26 cellular contexts compared by ENCODE assay signal in the genomic region with DNA sequence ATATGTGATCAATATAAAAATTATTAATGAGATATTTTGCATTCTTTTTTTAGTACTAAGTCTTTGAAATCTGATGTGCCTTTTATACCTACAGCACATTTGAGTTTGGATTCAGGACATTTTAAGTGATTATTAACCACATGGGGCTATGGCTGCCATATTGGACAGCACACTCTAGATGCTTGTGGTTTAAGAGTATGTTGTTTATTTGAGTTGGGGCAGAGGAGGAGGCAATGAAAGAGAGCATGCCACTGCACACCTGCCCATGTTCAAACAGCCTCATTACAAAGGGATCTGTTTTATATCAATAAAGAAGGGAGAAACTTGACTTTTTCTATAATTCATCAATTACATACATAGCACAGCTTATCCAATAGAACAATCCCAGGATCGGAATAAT.
A peak's percentile ranks its signal among the peaks of the same experiment; 100 is the strongest.
DNase-seq lines count a peak whose midpoint lies in the region; FAIRE-seq and TF ChIP-seq lines count a peak whose summit lies in the region.
"Had no signal": no experiment of that assay in that cellular context is flagged by ENCODE, and none has a peak within 500 bp of the region (broad histone marks: within the 10 kb centered on the region; RNA-seq: fewer than 3 reads in every experiment).

No MANE protein-coding gene starts in this region.

- TF ChIP-seq POLR2A in endothelial cell of umbilical vein (IDR thresholded peaks at IDR 0.05; ENCODE audit: low read depth, low read length) (no peak), Peyer's patch (IDR thresholded peaks at IDR 0.05) (no peak)

- no peaks in the 10 kb centered on the region for H3K79me2 ChIP-seq in endothelial cell of umbilical vein (ENCODE audit: control insufficient read depth, insufficient read depth, low read length)

- FAIRE-seq in endothelial cell of umbilical vein (lab: Jason Lieb, UNC) (no peak), HTR-8/SVneo (lab: Jason Lieb, UNC) (no peak)
- FAIRE-seq: H1 had no signal

- no peak overlapping the region for H2AFZ ChIP-seq in endothelial cell of umbilical vein (ENCODE audit: low read depth, low read length)

- no peaks in the 10 kb centered on the region for H3K27me3 ChIP-seq in BLaER1 treated with 17β-estradiol and CSF1 and Interleukin-3, amounts not matched to agents 10 nM and 100 nM
- H3K27me3 ChIP-seq in endothelial cell of umbilical vein (ENCODE audit: control insufficient read depth in 2 of 2, insufficient read depth in 2 of 2, low read length in 2 of 2) (no peaks in the 10 kb centered on the region), Peyer's patch (no peaks in the 10 kb centered on the region)
- H3K27me3 ChIP-seq: cardiac muscle cell, upper lobe of right lung had no signal

- H3K27ac ChIP-seq in BLaER1 treated with 17β-estradiol and CSF1 and Interleukin-3, amounts not matched to agents 10 nM and 100 nM = peak overlapping the region in 10 of 11 experiments; percentile 10 to 81 (median 71); a peak in 17 of 22 replicates
- H3K27ac ChIP-seq in endothelial cell of umbilical vein (ENCODE audit: insufficient read depth, low read depth, low read length) (peak overlapping the region; percentile 45), Peyer's patch (no peak overlapping the region)
- H3K27ac ChIP-seq: C4-2B, cardiac muscle cell, RWPE1, SK-N-MC, upper lobe of right lung had no signal

- H3K36me3 ChIP-seq in BLaER1 treated with 17β-estradiol and CSF1 and Interleukin-3, amounts not matched to agents 10 nM and 100 nM = no peaks in the 10 kb centered on the region
- H3K36me3 ChIP-seq in endothelial cell of umbilical vein (ENCODE audit: control insufficient read depth in 2 of 2, extremely low read depth in 1 of 2, insufficient read depth in 2 of 2, low read length in 2 of 2) (no peaks in the 10 kb centered on the region), Peyer's patch (no peaks in the 10 kb centered on the region)
- H3K36me3 ChIP-seq: cardiac muscle cell, upper lobe of right lung had no signal

- TF ChIP-seq CTCF in endothelial cell of umbilical vein (IDR thresholded peaks at IDR 0.05; ENCODE audit: extremely low read depth in 1 of 2, insufficient read depth in 1 of 2, low read depth in 1 of 2, low read length in 2 of 2) (no peak), Peyer's patch (IDR thresholded peaks at IDR 0.05) (no peak)

- peaks cover 0 to 4% (median 0%) of the 10 kb centered on the region in 11 experiments; a peak in 1 of 22 replicates for H3K9me3 ChIP-seq in BLaER1 treated with 17β-estradiol and CSF1 and Interleukin-3, amounts not matched to agents 10 nM and 100 nM (replicated peaks in 1 of 11)
- H3K9me3 ChIP-seq in endothelial cell of umbilical vein (replicated peaks; ENCODE audit: control insufficient read depth, insufficient read depth, low read length) (no peaks in the 10 kb centered on the region), Peyer's patch (no peaks in the 10 kb centered on the region)
- H3K9me3 ChIP-seq: upper lobe of right lung had no signal

- intact Hi-C loops in endothelial cell of umbilical vein (cut with micrococcal nuclease) = no loop called here

- H3K4me1 ChIP-seq in BLaER1 treated with 17β-estradiol and CSF1 and Interleukin-3, amounts not matched to agents 10 nM and 100 nM = peaks cover 9 to 45% (median 25%) of the 10 kb centered on the region in 10 experiments
- peaks cover 14% of the 10 kb centered on the region for H3K4me1 ChIP-seq in endothelial cell of umbilical vein (ENCODE audit: control insufficient read depth, extremely low read depth, insufficient read depth, low read length)
- H3K4me1 ChIP-seq in Peyer's patch = no peaks in the 10 kb centered on the region

- POLR2A ChIA-PET in endothelial cell of umbilical vein (lab: Charles Lee) = no interaction called here

- peak; percentile 80 for DNase-seq in DMS53 (lab: John Stamatoyannopoulos, UW)
- DNase-seq in NCI-H2029 treated with DMSO at 0.1 percent for 48 hours (lab: John Stamatoyannopoulos, UW) = peak; percentile 75
- no peak for DNase-seq in endothelial cell of umbilical vein (ENCODE audit: low read depth, low spot score)
- no peak for DNase-seq in HuH-7.5 (ENCODE audit: low spot score)
- DNase-seq in Peyer's patch = no peak
- DNase-seq in HTR-8/SVneo (ENCODE audit: insufficient read length, low spot score) = no peak
- DNase-seq: activated CD4-positive, alpha-beta T cell treated with anti-CD3 and anti-CD28 coated beads for 36 hours; activated effector memory CD4-positive, alpha-beta T cell treated with Interleukin-2 at 50 U/mL for 16 hours; activated T-cell treated with anti-CD3 and anti-CD28 coated beads for 4 hours; anterior cingulate cortex; effector memory CD4-positive, alpha-beta T cell; mammary epithelial cell; MM.1S; NCI-H1436 treated with DMSO at 0.1 percent for 48 hours; NCI-H345; NCI-H82; stimulated activated CD4-positive, alpha-beta T cell treated with anti-CD3 and anti-CD28 coated beads, Interleukin-4, amount 100 ng/mL, for 4 hours; T-helper 2 cell; upper lobe of right lung had no signal

- peak overlapping the region; percentile 30 to 83 (median 69); a peak in 21 of 22 replicates for H3K4me2 ChIP-seq in BLaER1 treated with 17β-estradiol and CSF1 and Interleukin-3, amounts not matched to agents 10 nM and 100 nM
- H3K4me2 ChIP-seq in endothelial cell of umbilical vein (ENCODE audit: insufficient read depth, low read length) = peak overlapping the region; percentile 42

- no peaks in the 10 kb centered on the region for H4K20me1 ChIP-seq in BLaER1 treated with 17β-estradiol and CSF1 and Interleukin-3, amounts not matched to agents 10 nM and 100 nM
- no peaks in the 10 kb centered on the region for H4K20me1 ChIP-seq in endothelial cell of umbilical vein (replicated peaks; ENCODE audit: control insufficient read depth, extremely low read depth, insufficient read depth, low read length)

- H3K9ac ChIP-seq in BLaER1 treated with 17β-estradiol and CSF1 and Interleukin-3, amounts not matched to agents 10 nM and 100 nM = peak overlapping the region in 4 of 11 experiments; percentile 33 to 50 (median 42); a peak in 6 of 22 replicates
- H3K9ac ChIP-seq in endothelial cell of umbilical vein (replicated peaks; ENCODE audit: extremely low read depth, insufficient read depth, low read length) = no peak overlapping the region

- H3K9me1 ChIP-seq in endothelial cell of umbilical vein (replicated peaks; ENCODE audit: control insufficient read depth, extremely low read depth, insufficient read depth, low read length) = no peaks in the 10 kb centered on the region

- H3K4me3 ChIP-seq in BLaER1 treated with 17β-estradiol and CSF1 and Interleukin-3, amounts not matched to agents 10 nM and 100 nM = no peak overlapping the region
- H3K4me3 ChIP-seq in endothelial cell of umbilical vein (replicated peaks in 1 of 3; ENCODE audit: insufficient read depth in 1 of 3, low read depth in 1 of 3, low read length in 3 of 3) (no peak overlapping the region), Peyer's patch (no peak overlapping the region)
- H3K4me3 ChIP-seq: cardiac muscle cell, coronary artery, SK-N-MC, upper lobe of right lung had no signal

- CTCF ChIA-PET in endothelial cell of umbilical vein (lab: Charles Lee) = no interaction called here

- BruUV-seq in endothelial cell of umbilical vein (replicated peaks; lab: Mats Ljungman, UMichigan) = TSS peak; percentile 50

- dilution Hi-C loops in endothelial cell of umbilical vein (cut with MboI; ENCODE audit: extremely low pct_ligation_motif_present, low sequenced_read_pairs) = no loop called here

TF ChIP-seq in endothelial cell of umbilical vein, 7 proteins besides CTCF, POLR2A, EP300 and RAD21:
- TF ChIP-seq FOS (IDR thresholded peaks at IDR 0.05; ENCODE audit: borderline replicate concordance, insufficient read depth, low read length) (no peak), POLR2AphosphoS5 (IDR thresholded peaks at IDR 0.05; ENCODE audit: insufficient read depth, low read depth, low read length) (no peak), JUN (IDR thresholded peaks at IDR 0.05; ENCODE audit: borderline replicate concordance, insufficient read depth, insufficient read length, low read depth) (no peak), MYC (IDR thresholded peaks at IDR 0.05; ENCODE audit: low read depth, low read length) (no peak), EZH2 (IDR thresholded peaks at IDR 0.05; ENCODE audit: borderline replicate concordance, low read depth, low read length, severe bottlenecking) (no peak)
- TF ChIP-seq, protein P1, sequence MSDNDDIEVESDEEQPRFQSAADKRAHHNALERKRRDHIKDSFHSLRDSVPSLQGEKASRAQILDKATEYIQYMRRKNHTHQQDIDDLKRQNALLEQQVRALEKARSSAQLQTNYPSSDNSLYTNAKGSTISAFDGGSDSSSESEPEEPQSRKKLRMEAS (IDR thresholded peaks at IDR 0.05; ENCODE audit: insufficient read depth, insufficient read length) = no peak
TF ChIP-seq in endothelial cell of umbilical vein: peak in this region for 0.

Comparison
In these comparisons a context has a peak if more than half of its experiments do, and no peak if none do; other contexts are left out.
1. H3K27ac ChIP-seq: peak in BLaER1 treated with 17β-estradiol and CSF1 and Interleukin-3, amounts not matched to agents 10 nM and 100 nM (10 of 11) and endothelial cell of umbilical vein (single experiment); none in Peyer's patch (0 of 4).
2. DNase-seq: peak in DMS53 (single experiment) and NCI-H2029 treated with DMSO at 0.1 percent for 48 hours (single experiment); none in endothelial cell of umbilical vein (single experiment), HuH-7.5 (single experiment), Peyer's patch (0 of 3) and HTR-8/SVneo (single experiment).